In the genomic region with DNA sequence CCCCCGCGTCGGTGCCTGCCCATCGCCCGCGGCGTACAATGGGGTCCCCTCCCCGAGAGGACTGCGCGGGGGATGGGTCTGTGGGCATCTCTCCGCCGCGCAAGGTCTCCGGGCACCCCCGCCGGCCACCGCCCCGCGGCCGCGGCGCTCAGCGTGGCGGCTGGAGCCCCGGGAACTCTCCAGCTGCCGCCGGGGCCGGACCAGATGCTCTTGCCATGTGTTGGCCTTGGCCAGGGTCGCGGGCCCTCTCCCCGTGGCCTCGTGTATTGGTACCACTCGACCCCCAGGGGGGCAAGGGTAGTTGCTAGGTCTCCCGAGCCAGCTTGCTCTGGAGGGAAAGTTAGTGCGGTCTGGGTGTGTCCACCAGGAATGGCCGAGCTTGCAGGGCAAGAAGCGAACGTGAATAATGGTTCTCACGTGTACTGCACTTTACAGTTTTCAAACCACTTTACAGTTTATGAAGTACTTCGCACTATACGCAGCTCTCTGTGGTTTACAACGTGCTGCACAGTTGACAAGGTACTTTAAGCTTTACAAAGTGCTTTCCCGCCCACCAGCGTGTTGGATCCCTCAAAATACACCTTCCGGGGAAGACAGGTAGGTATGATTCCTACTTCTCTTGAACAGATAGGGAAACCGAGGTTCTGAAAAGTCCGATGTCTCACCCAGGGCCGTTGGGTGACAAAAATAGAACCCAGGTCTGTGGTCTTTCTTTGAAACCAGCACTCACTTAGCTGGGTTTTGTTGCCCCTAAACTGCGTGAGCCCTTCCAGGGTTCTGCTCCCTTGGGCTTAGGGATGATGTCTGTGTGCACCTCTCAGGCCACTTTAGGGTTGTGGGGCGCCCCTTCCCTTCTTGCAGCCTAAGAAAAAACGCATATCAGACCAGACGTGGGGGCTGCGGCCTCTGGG, we compare ENCODE assay signal across 9 cellular contexts. TPM values are rescaled to one million over a fixed set of nuclear protein-coding genes. Genes with fewer than 3 reads are reported as not detected.
A peak's percentile ranks its signal among the peaks of the same experiment; 100 is the strongest.
DNase-seq lines count a peak whose midpoint lies in the region; TF ChIP-seq lines count a peak whose summit lies in the region.
"Had no signal": no experiment of that assay in that cellular context is flagged by ENCODE, and none has a peak within 500 bp of the region (broad histone marks: within the 10 kb centered on the region; RNA-seq: fewer than 3 reads in every experiment).

No MANE protein-coding gene starts in this region.

- peaks cover 32% of the 10 kb centered on the region for H3K4me1 ChIP-seq in mesenchymal stem cell (ENCODE audit: control insufficient read depth, insufficient read depth, low read depth, low read length)

- no peak overlapping the region for H4K91ac ChIP-seq in mesenchymal stem cell (ENCODE audit: low read length)

- peaks cover 0 to 55% of the 10 kb centered on the region in 2 experiments for H3K27me3 ChIP-seq in mesenchymal stem cell (ENCODE audit: control insufficient read depth in 1 of 2, insufficient read depth in 1 of 2, low read length in 2 of 2)

- peaks cover 0 to 25% of the 10 kb centered on the region in 2 experiments for H3K36me3 ChIP-seq in mesenchymal stem cell (ENCODE audit: control insufficient read depth in 1 of 2, insufficient read depth in 2 of 2, low read depth in 1 of 2, low read length in 2 of 2)

- peak overlapping the region in 1 of 2 experiments; percentile 88 for H2BK12ac ChIP-seq in mesenchymal stem cell (ENCODE audit: low read length in 2 of 2)

- H3K9me3 Mint-ChIP-seq in brain = peaks cover 0 to 3% (median 0%) of the 10 kb centered on the region in 5 experiments

- peak overlapping the region in 1 of 2 experiments; percentile 46 for H3K14ac ChIP-seq in mesenchymal stem cell (ENCODE audit: low read length in 2 of 2)

- no peak overlapping the region for H3K27ac ChIP-seq in mesenchymal stem cell (ENCODE audit: low read length, poor library complexity, severe bottlenecking)
- H3K27ac ChIP-seq: epithelial cell of prostate had no signal

- H3K23ac ChIP-seq in mesenchymal stem cell (ENCODE audit: low read length in 2 of 2) = peak overlapping the region in 1 of 2 experiments; percentile 81

- peak overlapping the region; percentile 88 to 93 (median 90) for H3K4me3 Mint-ChIP-seq in brain

- TF ChIP-seq CTCF in HFF-Myc (IDR thresholded peaks at IDR 0.05; ENCODE audit: low read depth, low read length, missing control alignments) = no peak
- TF ChIP-seq CTCF in brain (conservative IDR thresholded peaks at IDR 0.05) = no peak

- H3K4ac ChIP-seq in mesenchymal stem cell (ENCODE audit: low read depth in 1 of 2, low read length in 2 of 2) = peak overlapping the region in 1 of 2 experiments; percentile 11

- H3K27me3 Mint-ChIP-seq in brain = peaks cover 2% of the 10 kb centered on the region

- H3K4me3 ChIP-seq in HFF-Myc (replicated peaks; ENCODE audit: low read depth, low read length) (peak overlapping the region; percentile 58), mesenchymal stem cell (ENCODE audit: insufficient read depth in 1 of 2, low read depth in 1 of 2, low read length in 2 of 2) (peak overlapping the region; percentile 46 to 75)

- H2BK5ac ChIP-seq in mesenchymal stem cell (ENCODE audit: low read depth, low read length, poor library complexity, severe bottlenecking) = no peak overlapping the region

- H3K4me1 Mint-ChIP-seq in brain = peaks cover 75% of the 10 kb centered on the region

- peak overlapping the region; percentile 21 for H2BK120ac ChIP-seq in mesenchymal stem cell (ENCODE audit: low read depth, low read length)

- H3K9me3 ChIP-seq in mesenchymal stem cell (ENCODE audit: control insufficient read depth, low read length) = no peaks in the 10 kb centered on the region

- 17% methylated on average over 53 of the region's 53 CpGs for WGBS in mesenchymal stem cell

- DNase-seq in AG08396 (ENCODE audit: low spot score) (peak; percentile 43), HFF-Myc (ENCODE audit: extremely low read depth, low read depth) (no peak), mesenchymal stem cell (peak; percentile 60), hippocampal formation (lab: John Stamatoyannopoulos, UW) (no peak), SHP77 (lab: John Stamatoyannopoulos, UW) (no peak), NCI-H2081 treated with DMSO at 0.1 percent for 48 hours (lab: John Stamatoyannopoulos, UW) (no peak)
- no peak for DNase-seq in activated CD4-positive, CD25-positive, alpha-beta regulatory T cell treated with anti-CD3 and anti-CD28 coated beads, Interleukin-2, amount 50 U/mL, for 72 hours

- H3K18ac ChIP-seq in mesenchymal stem cell (ENCODE audit: low read depth in 1 of 2, low read length in 2 of 2) = peak overlapping the region in 1 of 2 experiments; percentile 89

- H3K36me3 Mint-ChIP-seq in brain = peaks cover 14% of the 10 kb centered on the region

- peak overlapping the region; percentile 77 for H2BK15ac ChIP-seq in mesenchymal stem cell (ENCODE audit: low read depth, poor library complexity, severe bottlenecking)

- no peak overlapping the region for H2AK5ac ChIP-seq in mesenchymal stem cell (ENCODE audit: low read length, severe bottlenecking)

- no peak overlapping the region for H2AFZ ChIP-seq in mesenchymal stem cell (ENCODE audit: low read depth, low read length)

- peaks cover 12% of the 10 kb centered on the region for H3K79me1 ChIP-seq in mesenchymal stem cell (replicated peaks; ENCODE audit: low read length, poor library complexity, severe bottlenecking)

- peak overlapping the region; percentile 78 for H3K4me2 ChIP-seq in mesenchymal stem cell (ENCODE audit: low read length, poor library complexity, severe bottlenecking)

- peak overlapping the region; percentile 73 to 92 (median 84) for H3K27ac Mint-ChIP-seq in brain

- H4K8ac ChIP-seq in mesenchymal stem cell (ENCODE audit: low read length) = no peak overlapping the region

- H3K9ac ChIP-seq in mesenchymal stem cell (ENCODE audit: low read length) = no peak overlapping the region

RNA-seq across cellular contexts. Expression of a gene that starts 1.2 kb away (rescaled TPM):
- polyA plus RNA-seq in brain (ENCODE audit: insufficient read depth, low read depth, low replicate concordance) = 29.6 TPM
- 30.7 TPM for polyA plus RNA-seq in mesenchymal stem cell (2013, experiment 1 of 2)
- polyA plus RNA-seq in mesenchymal stem cell (2013, experiment 2 of 2) = 31.2 TPM

RNA-seq across cellular contexts. Expression of a gene that starts 58.8 kb away (rescaled TPM):
- polyA plus RNA-seq in brain (ENCODE audit: insufficient read depth, low read depth, low replicate concordance) = 106 TPM
- not detected for polyA plus RNA-seq in mesenchymal stem cell (2013, experiment 1 of 2)
- not detected for polyA plus RNA-seq in mesenchymal stem cell (2013, experiment 2 of 2)

Comparison
In these comparisons a context has a peak if more than half of its experiments do, and no peak if none do; other contexts are left out.
1. DNase-seq: peak in AG08396 (single experiment) and mesenchymal stem cell (single experiment); none in HFF-Myc (single experiment), hippocampal formation (0 of 2), SHP77 (0 of 2), NCI-H2081 treated with DMSO at 0.1 percent for 48 hours (single experiment) and activated CD4-positive, CD25-positive, alpha-beta regulatory T cell treated with anti-CD3 and anti-CD28 coated beads, Interleukin-2, amount 50 U/mL, for 72 hours (single experiment).